8 cellular contexts compared by ENCODE assay signal in the genomic region with DNA sequence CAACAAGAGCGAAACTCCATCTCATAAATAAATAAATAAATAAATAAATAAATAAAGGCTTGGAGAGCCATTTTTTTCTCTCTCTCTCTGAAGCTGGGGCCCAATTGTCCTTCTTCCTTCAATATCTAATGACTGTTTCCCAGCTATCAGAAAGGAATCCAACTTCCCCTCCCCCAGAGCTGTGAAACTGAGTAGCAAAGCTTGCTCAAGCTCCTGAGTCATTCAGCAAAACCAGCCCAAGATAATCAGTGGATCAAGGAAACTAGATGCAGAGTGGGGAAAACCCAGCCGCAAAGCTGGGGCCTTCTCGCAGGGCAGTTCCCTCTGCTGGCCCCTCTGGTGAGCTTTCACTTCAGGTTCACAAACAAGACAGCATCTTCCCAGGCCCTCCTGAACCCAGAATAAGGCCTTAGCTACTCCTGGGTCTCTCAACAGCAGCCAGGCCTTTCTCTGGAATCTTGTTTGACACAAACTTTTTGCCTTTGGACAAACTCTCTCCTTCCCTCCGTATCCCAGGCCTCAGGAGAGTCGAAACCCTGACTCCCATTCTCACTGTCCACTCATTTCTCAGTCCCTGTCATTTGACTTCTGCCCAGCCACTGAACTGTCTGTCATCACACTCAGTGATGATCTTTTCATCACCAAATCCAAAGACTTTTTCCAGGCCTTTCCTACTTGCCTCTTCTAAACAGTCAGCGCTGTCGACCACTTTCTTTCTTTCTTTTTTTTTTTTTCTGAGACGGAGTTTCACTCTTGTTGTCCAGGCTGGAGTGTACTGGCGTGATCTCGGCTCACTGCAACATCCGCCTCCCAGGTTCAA. TPM values are rescaled to one million over a fixed set of nuclear protein-coding genes. Genes with fewer than 3 reads are reported as not detected.
DNase-seq lines count a peak whose midpoint lies in the region; ATAC-seq, FAIRE-seq and TF ChIP-seq lines count a peak whose summit lies in the region.

No MANE protein-coding gene starts in this region.

- peak overlapping the region in 4 of 5 experiments; percentile 13 to 69 (median 38) for H3K4me3 Mint-ChIP-seq in brain

- H3K36me3 Mint-ChIP-seq in brain = no peaks in the 10 kb centered on the region

- no peaks in the 10 kb centered on the region for H3K36me3 ChIP-seq in kidney (ENCODE audit: control insufficient read depth in 1 of 2, insufficient read depth in 2 of 2, low read length in 2 of 2)

- DNase-seq in AML-193 (lab: John Stamatoyannopoulos, UW) (peak; percentile 83 to 85), HPDE6-E6E7 (ENCODE audit: extremely low spot score) (peak; percentile 91), kidney (peak; percentile 92), NCI-H524 (lab: John Stamatoyannopoulos, UW) (no peak)
- DNase-seq in stimulated activated CD4-positive, alpha-beta T cell treated with anti-CD3 and anti-CD28 coated beads, Interleukin-15, amount 100 ng/mL, for 48 hours (ENCODE audit: low read depth in 2 of 2) = peak; percentile 81 to 85

- H3K27ac Mint-ChIP-seq in brain = peak overlapping the region; percentile 69 to 97 (median 95)

- peak; percentile 69 for ATAC-seq in GM19372 (IDR thresholded peaks at IDR 0.05; ENCODE audit: low read depth, unreplicated experiment)

- H3K27ac ChIP-seq in kidney (ENCODE audit: low read depth in 2 of 2, low read length in 2 of 2) = peak overlapping the region; percentile 88 to 91

- intact Hi-C loops in kidney (cut with DNase I) = no loop called here

- no peak overlapping the region for H3K4me3 ChIP-seq in kidney (ENCODE audit: low read length in 2 of 2)

- FAIRE-seq in TTC549 (lab: Jason Lieb, UNC) = peak; percentile 71
- FAIRE-seq in kidney (lab: Jason Lieb, UNC) = no peak

- H3K9me3 ChIP-seq in kidney (ENCODE audit: control insufficient read depth in 1 of 2, low read length in 2 of 2) = no peaks in the 10 kb centered on the region

- peak; percentile 11 to 15 for TF ChIP-seq CTCF in brain (conservative IDR thresholded peaks at IDR 0.05)
- TF ChIP-seq CTCF in kidney (IDR thresholded peaks at IDR 0.05; ENCODE audit: borderline replicate concordance, extremely low read depth, insufficient read depth) = no peak

- peaks cover 63% of the 10 kb centered on the region for H3K4me1 Mint-ChIP-seq in brain

- no peaks in the 10 kb centered on the region for H3K27me3 Mint-ChIP-seq in brain

- H3K9me3 Mint-ChIP-seq in brain = peaks cover 0 to 6% (median 0%) of the 10 kb centered on the region in 5 experiments

- peaks cover 4 to 11% of the 10 kb centered on the region in 2 donors for H3K4me1 ChIP-seq in kidney (ENCODE audit: control insufficient read depth in 1 of 2, insufficient read depth in 1 of 2, low read depth in 1 of 2, low read length in 2 of 2)

- peak overlapping the region in 1 of 2 donors; percentile 67 for H3K9ac ChIP-seq in kidney (ENCODE audit: low read length in 2 of 2)

RNA-seq across cellular contexts. Expression of gene PTP4A2, which starts 18.0 kb away (rescaled TPM):
- polyA plus RNA-seq in brain (ENCODE audit: insufficient read depth, low read depth, low replicate concordance) (165 TPM), kidney (ENCODE audit: insufficient read depth, low read depth, low replicate concordance) (130 TPM)
- total RNA-seq in kidney = 236 TPM

RNA-seq across cellular contexts. Expression of gene KHDRBS1, which starts 57.5 kb away (rescaled TPM):
- polyA plus RNA-seq in brain (ENCODE audit: insufficient read depth, low read depth, low replicate concordance) (186 TPM), kidney (ENCODE audit: insufficient read depth, low read depth, low replicate concordance) (66.9 TPM)
- 121 TPM for total RNA-seq in kidney

Comparison
In these comparisons a context has a peak if more than half of its experiments do, and no peak if none do; other contexts are left out.
1. DNase-seq: peak in AML-193 (2 of 2), HPDE6-E6E7 (single experiment), kidney (single experiment) and stimulated activated CD4-positive, alpha-beta T cell treated with anti-CD3 and anti-CD28 coated beads, Interleukin-15, amount 100 ng/mL, for 48 hours (2 of 2); none in NCI-H524 (0 of 2).